In genomic region chr9:5364294-5364990, GRCh38 we compare ENCODE assay signal across 12 cellular contexts. TPM values are rescaled to one million over a fixed set of nuclear protein-coding genes. Genes with fewer than 3 reads are reported as not detected.
DNase-seq lines count a peak whose midpoint lies in the region; ATAC-seq and TF ChIP-seq lines count a peak whose summit lies in the region.
"Had no signal": no experiment of that assay in that cellular context is flagged by ENCODE, and none has a peak within 500 bp of the region (broad histone marks: within the 10 kb centered on the region; RNA-seq: fewer than 3 reads in every experiment).

No MANE protein-coding gene starts in this region.

- peaks cover 15% of the 10 kb centered on the region for H3K4me1 Mint-ChIP-seq in activated CD8-positive, alpha-beta memory T cell treated with anti-CD3 and anti-CD28 coated beads, Interleukin-2, amount 10 ng/mL, durations not matched to agents 7 days and 5 days
- peaks cover 21% of the 10 kb centered on the region for H3K4me1 Mint-ChIP-seq in stimulated activated effector memory CD8-positive, alpha-beta T cell treated with anti-CD3 and anti-CD28 coated beads, Interleukin-12 subunit alpha, Interleukin-12 subunit beta, amount 100 ng/mL, for 72 hours

- H3K9me2 ChIP-seq in OCI-LY7 (ENCODE audit: insufficient read depth, low read length), result no peaks in the 10 kb centered on the region

- no peak for DNase-seq in activated CD8-positive, alpha-beta memory T cell treated with anti-CD3 and anti-CD28 coated beads, Interleukin-2, amount 10 ng/mL, durations not matched to agents 7 days and 5 days
- DNase-seq in activated CD8-positive, alpha-beta memory T cell treated with anti-CD3 and anti-CD28 coated beads, Interleukin-2, amount 50 U/mL, for 4 hours, result no peak
- DNase-seq in HT1080 (ENCODE audit: low read depth), result peak; percentile 3
- no peak for DNase-seq in stimulated activated effector memory CD8-positive, alpha-beta T cell treated with anti-CD3 and anti-CD28 coated beads, Interleukin-12 subunit alpha, Interleukin-12 subunit beta, amount 100 ng/mL, for 72 hours (ENCODE audit: low spot score in 2 of 2)
- no peak for DNase-seq in NCI-H187 treated with DMSO at 0.1 percent for 48 hours (lab: John Stamatoyannopoulos, UW)
- DNase-seq in NCI-H510A (lab: John Stamatoyannopoulos, UW), result no peak
- no peak for DNase-seq in OCI-LY7 (ENCODE audit: low spot score)
- DNase-seq: left lung, spleen, trophoblast cell had no signal

- intact Hi-C loops in OCI-LY7 (cut with micrococcal nuclease; ENCODE audit: unreplicated experiment), result no loop called here

- peaks cover 27% of the 10 kb centered on the region for H3K36me3 Mint-ChIP-seq in activated CD8-positive, alpha-beta memory T cell treated with anti-CD3 and anti-CD28 coated beads, Interleukin-2, amount 10 ng/mL, durations not matched to agents 7 days and 5 days
- H3K36me3 Mint-ChIP-seq in stimulated activated effector memory CD8-positive, alpha-beta T cell treated with anti-CD3 and anti-CD28 coated beads, Interleukin-12 subunit alpha, Interleukin-12 subunit beta, amount 100 ng/mL, for 72 hours, result no peaks in the 10 kb centered on the region

- H3K4me3 ChIP-seq in OCI-LY7 (ENCODE audit: low read depth, low read length, poor library complexity, severe bottlenecking), result no peak overlapping the region
- H3K4me3 ChIP-seq: left lung, spleen had no signal

- ATAC-seq in activated CD8-positive, alpha-beta memory T cell treated with anti-CD3 and anti-CD28 coated beads, Interleukin-2, amount 10 ng/mL, durations not matched to agents 7 days and 5 days, result no peak
- peak; percentile 97 for ATAC-seq in HG02623 (IDR thresholded peaks at IDR 0.05; ENCODE audit: unreplicated experiment)
- ATAC-seq in stimulated activated effector memory CD8-positive, alpha-beta T cell treated with anti-CD3 and anti-CD28 coated beads, Interleukin-12 subunit alpha, Interleukin-12 subunit beta, amount 100 ng/mL, for 72 hours, result peak; percentile 98
- ATAC-seq: left lung had no signal

- H3K36me3 ChIP-seq in OCI-LY7 (ENCODE audit: insufficient read depth, low read length), result no peaks in the 10 kb centered on the region

- H3K4me3 Mint-ChIP-seq in activated CD8-positive, alpha-beta memory T cell treated with anti-CD3 and anti-CD28 coated beads, Interleukin-2, amount 10 ng/mL, durations not matched to agents 7 days and 5 days, result no peak overlapping the region
- H3K4me3 Mint-ChIP-seq in stimulated activated effector memory CD8-positive, alpha-beta T cell treated with anti-CD3 and anti-CD28 coated beads, Interleukin-12 subunit alpha, Interleukin-12 subunit beta, amount 100 ng/mL, for 72 hours, result no peak overlapping the region

- H3K9me3 ChIP-seq in OCI-LY7 (ENCODE audit: low read length), result no peaks in the 10 kb centered on the region

- BruUV-seq in OCI-LY7 (replicated peaks; lab: Mats Ljungman, UMichigan), result no TSS peak

- no peak overlapping the region for H3K27ac ChIP-seq in OCI-LY7 (ENCODE audit: low read depth, low read length, poor library complexity, severe bottlenecking)
- H3K27ac ChIP-seq: left lung, spleen had no signal

- no peak for TF ChIP-seq CTCF in OCI-LY7 (conservative IDR thresholded peaks at IDR 0.05; ENCODE audit: low read length)

- H3K27ac Mint-ChIP-seq in activated CD8-positive, alpha-beta memory T cell treated with anti-CD3 and anti-CD28 coated beads, Interleukin-2, amount 10 ng/mL, durations not matched to agents 7 days and 5 days, result peak overlapping the region; percentile 18
- H3K27ac Mint-ChIP-seq in stimulated activated effector memory CD8-positive, alpha-beta T cell treated with anti-CD3 and anti-CD28 coated beads, Interleukin-12 subunit alpha, Interleukin-12 subunit beta, amount 100 ng/mL, for 72 hours, result no peak overlapping the region

- no peaks in the 10 kb centered on the region for H4K20me1 ChIP-seq in OCI-LY7 (ENCODE audit: insufficient read depth, low read length)

- H3K4me1 ChIP-seq in OCI-LY7 (ENCODE audit: insufficient read depth, low read length, poor library complexity, severe bottlenecking), result no peaks in the 10 kb centered on the region
- H3K4me1 ChIP-seq: left lung, spleen had no signal

- no peak overlapping the region for H2AFZ ChIP-seq in OCI-LY7 (ENCODE audit: low read length)

- POLR2A ChIA-PET in OCI-LY7 (lab: Charles Lee), result interaction anchor here (0.6 to 0.9 kb wide), 2 partner anchors 10 to 424 kb away, joined by 3 read pairs; no protein-coding TSS in a partner anchor

- H3K27me3 Mint-ChIP-seq in activated CD8-positive, alpha-beta memory T cell treated with anti-CD3 and anti-CD28 coated beads, Interleukin-2, amount 10 ng/mL, durations not matched to agents 7 days and 5 days, result no peaks in the 10 kb centered on the region

- CTCF ChIA-PET in activated CD8-positive, alpha-beta memory T cell treated with anti-CD3 and anti-CD28 coated beads, Interleukin-2, amount 10 ng/mL, durations not matched to agents 7 days and 5 days (lab: Charles Lee), result no interaction called here
- CTCF ChIA-PET in OCI-LY7 (lab: Charles Lee; ENCODE audit: unreplicated experiment), result no interaction called here

- no peak overlapping the region for H3K4me2 ChIP-seq in OCI-LY7 (ENCODE audit: low read length)

- peaks cover 8% of the 10 kb centered on the region for H3K9me3 Mint-ChIP-seq in activated CD8-positive, alpha-beta memory T cell treated with anti-CD3 and anti-CD28 coated beads, Interleukin-2, amount 10 ng/mL, durations not matched to agents 7 days and 5 days (ENCODE audit: low read depth)
- no peaks in the 10 kb centered on the region for H3K9me3 Mint-ChIP-seq in stimulated activated effector memory CD8-positive, alpha-beta T cell treated with anti-CD3 and anti-CD28 coated beads, Interleukin-12 subunit alpha, Interleukin-12 subunit beta, amount 100 ng/mL, for 72 hours

- no peaks in the 10 kb centered on the region for H3K79me2 ChIP-seq in OCI-LY7 (ENCODE audit: insufficient read depth, low read depth, low read length)

RNA-seq across cellular contexts. Expression of gene RLN1, which starts 24.8 kb away (rescaled TPM):
- 1 to 10 TPM; 1.0 to 1.5 TPM for total RNA-seq in activated CD8-positive, alpha-beta memory T cell treated with anti-CD3 and anti-CD28 coated beads, Interleukin-2, amount 10 ng/mL, durations not matched to agents 7 days and 5 days
- not detected in 2 replicates for total RNA-seq in HT1080 (2014; rRNA removed; shearing (Covaris generic))
- not detected in 2 replicates for polyA plus RNA-seq in HT1080 (2015; cell fraction: cytosol; rRNA removed)
- not detected in 2 replicates for polyA plus RNA-seq in HT1080 (2015; cell fraction: nucleus; rRNA removed)
- 0.67 and 1.2 TPM in 2 replicates for total RNA-seq in OCI-LY7 (2014; rRNA removed; shearing (Covaris generic))
- total RNA-seq in OCI-LY7 (2022), result 2.3 and 2.6 TPM in 2 replicates
- total RNA-seq: A673 had no signal

RNA-seq across cellular contexts. Expression of gene RLN2, which starts 59.9 kb away (rescaled TPM):
- 1 to 10 TPM; 2.1 to 4.0 TPM for total RNA-seq in activated CD8-positive, alpha-beta memory T cell treated with anti-CD3 and anti-CD28 coated beads, Interleukin-2, amount 10 ng/mL, durations not matched to agents 7 days and 5 days
- total RNA-seq in HT1080 (2014; rRNA removed; shearing (Covaris generic)), result not detected in 2 replicates
- not detected in 2 replicates for polyA plus RNA-seq in HT1080 (2015; cell fraction: cytosol; rRNA removed)
- not detected in 2 replicates for polyA plus RNA-seq in HT1080 (2015; cell fraction: nucleus; rRNA removed)
- 1.7 TPM in 1 of 2 replicates, not detected in the other for total RNA-seq in OCI-LY7 (2014; rRNA removed; shearing (Covaris generic))
- total RNA-seq in OCI-LY7 (2022), result 3.8 and 4.4 TPM in 2 replicates
- total RNA-seq: A673 had no signal
